ENCODE assay signal across 27 cellular contexts in genomic region chr2:173299764-173300163, GRCh38.
"Had no signal": no experiment of that assay in that cellular context is flagged by ENCODE, and none has a peak within 500 bp of the region (broad histone marks: within the 10 kb centered on the region; RNA-seq: fewer than 3 reads in every experiment).

No MANE protein-coding gene starts in this region.

- H3K9ac ChIP-seq: neural progenitor cell, parathyroid adenoma had no signal

- H3K27ac ChIP-seq: brain microvascular endothelial cell, esophagus muscularis mucosa, foreskin keratinocyte, heart left ventricle, left lung, lower lobe of right lung, neural progenitor cell, parathyroid adenoma, psoas muscle, stomach, thyroid gland, VCaP had no signal

- H3K27ac Mint-ChIP-seq: activated CD4-positive, alpha-beta memory T cell treated with anti-CD3 and anti-CD28 coated beads for 36 hours; activated CD4-positive, alpha-beta T cell treated with anti-CD3 and anti-CD28 coated beads, Interleukin-2, amount 10 ng/mL, durations not matched to agents 24 days and 14 days; activated naive CD4-positive, alpha-beta T cell treated with anti-CD3 and anti-CD28 coated beads, Interleukin-2, amount 10 ng/mL, durations not matched to agents 7 days and 5 days; activated T-cell treated with anti-CD3 and anti-CD28 coated beads, Interleukin-2, amount 50 U/mL, for 24 hours; natural killer cell; neural progenitor cell; stimulated activated naive B cell treated with anti-CD40 and anti-IgM and Interleukin-4, amounts not matched to agents 10 μg/mL and 1 μg/mL and 100 μg/mL, for 72 hours; T-helper 2 cell treated with Interferon-gamma antibody and Interleukin-4, amounts not matched to agents 5 μg/mL and 100 μg/mL, for 36 hours had no signal

- H3K4me1 Mint-ChIP-seq: activated naive CD4-positive, alpha-beta T cell treated with anti-CD3 and anti-CD28 coated beads, Interleukin-2, amount 10 ng/mL, durations not matched to agents 7 days and 5 days; natural killer cell; neural progenitor cell; stimulated activated naive B cell treated with anti-CD40 and anti-IgM and Interleukin-4, amounts not matched to agents 10 μg/mL and 1 μg/mL and 100 μg/mL, for 72 hours had no signal

- H3K9me3 ChIP-seq: thyroid gland had no signal

- ATAC-seq: foreskin keratinocyte; heart left ventricle; left lung; lower lobe of right lung; natural killer cell; psoas muscle; stimulated activated naive B cell treated with anti-CD40 and anti-IgM and Interleukin-4, amounts not matched to agents 10 μg/mL and 1 μg/mL and 100 μg/mL, for 72 hours had no signal

- H3K27me3 Mint-ChIP-seq: activated CD4-positive, alpha-beta T cell treated with anti-CD3 and anti-CD28 coated beads, Interleukin-2, amount 10 ng/mL, durations not matched to agents 24 days and 14 days; activated T-cell treated with anti-CD3 and anti-CD28 coated beads, Interleukin-2, amount 50 U/mL, for 24 hours had no signal

- H2AFZ ChIP-seq: neural progenitor cell, parathyroid adenoma had no signal

- H3K27me3 ChIP-seq: brain microvascular endothelial cell, esophagus muscularis mucosa, foreskin keratinocyte, heart left ventricle, left lung, neural progenitor cell, stomach, thyroid gland had no signal

- H3K36me3 ChIP-seq: brain microvascular endothelial cell, esophagus muscularis mucosa, heart left ventricle, left lung, lower lobe of right lung, stomach, thyroid gland had no signal

- H3K4me3 Mint-ChIP-seq: activated CD4-positive, alpha-beta memory T cell treated with anti-CD3 and anti-CD28 coated beads for 36 hours; activated CD4-positive, alpha-beta T cell treated with anti-CD3 and anti-CD28 coated beads, Interleukin-2, amount 10 ng/mL, durations not matched to agents 24 days and 14 days; activated naive CD4-positive, alpha-beta T cell treated with anti-CD3 and anti-CD28 coated beads, Interleukin-2, amount 10 ng/mL, durations not matched to agents 7 days and 5 days; activated T-cell treated with anti-CD3 and anti-CD28 coated beads, Interleukin-2, amount 50 U/mL, for 24 hours; natural killer cell; neural progenitor cell; stimulated activated naive B cell treated with anti-CD40 and anti-IgM and Interleukin-4, amounts not matched to agents 10 μg/mL and 1 μg/mL and 100 μg/mL, for 72 hours; T-helper 2 cell treated with Interferon-gamma antibody and Interleukin-4, amounts not matched to agents 5 μg/mL and 100 μg/mL, for 36 hours had no signal

- H3K4me3 ChIP-seq: esophagus muscularis mucosa, heart left ventricle, left lung, lower lobe of right lung, neural progenitor cell, psoas muscle, smooth muscle cell, stomach, thyroid gland had no signal

- H3K4me1 ChIP-seq: esophagus muscularis mucosa, foreskin keratinocyte, heart left ventricle, left lung, lower lobe of right lung, neural progenitor cell, parathyroid adenoma, psoas muscle, stomach, thyroid gland had no signal

- H3K79me2 ChIP-seq: parathyroid adenoma had no signal

- H3K4me2 ChIP-seq: neural progenitor cell, smooth muscle cell had no signal

- DNase-seq: activated CD4-positive, alpha-beta memory T cell treated with anti-CD3 and anti-CD28 coated beads for 36 hours; activated CD4-positive, alpha-beta T cell treated with anti-CD3 and anti-CD28 coated beads, Interleukin-2, amount 10 ng/mL, durations not matched to agents 24 days and 14 days; activated CD4-positive, CD25-positive, alpha-beta regulatory T cell treated with anti-CD3 and anti-CD28 coated beads, Interleukin-2, amount 50 U/mL, for 72 hours; activated CD8-positive, alpha-beta memory T cell treated with anti-CD3 and anti-CD28 coated beads, Interleukin-2, amount 50 U/mL, for 4 hours; activated gamma-delta T cell; activated naive CD4-positive, alpha-beta T cell treated with anti-CD3 and anti-CD28 coated beads, Interleukin-2, amount 10 ng/mL, durations not matched to agents 7 days and 5 days; activated T-cell treated with anti-CD3 and anti-CD28 coated beads, Interleukin-2, amount 50 U/mL, for 24 hours; amniotic stem cell; brain microvascular endothelial cell; heart left ventricle; left lung; lower lobe of right lung; mesenchymal stem cell; natural killer cell; occipital lobe; psoas muscle; stimulated activated CD4-positive, alpha-beta T cell treated with anti-CD3 and anti-CD28 coated beads, Interleukin-2, amount 100 ng/mL, for 24 hours; stimulated activated naive B cell treated with anti-CD40 and anti-IgM and Interleukin-4, amounts not matched to agents 10 μg/mL and 1 μg/mL and 100 μg/mL, for 72 hours; stomach; thyroid gland had no signal
